Comparison of ENCODE assay signal across 19 cellular contexts in genomic region chr17:4557626-4558310, GRCh38. TPM values are rescaled to one million over a fixed set of nuclear protein-coding genes. Genes with fewer than 3 reads are reported as not detected.
"Had no signal": no experiment of that assay in that cellular context is flagged by ENCODE, and none has a peak within 500 bp of the region (broad histone marks: within the 10 kb centered on the region; RNA-seq: fewer than 3 reads in every experiment).

No MANE protein-coding gene starts in this region.

- H3K4me3 ChIP-seq: left ventricle myocardium inferior, mucosa of descending colon, prostate gland had no signal

- H3K27me3 Mint-ChIP-seq: naive thymus-derived CD4-positive, alpha-beta T cell; stimulated activated naive CD8-positive, alpha-beta T cell treated with anti-CD3 and anti-CD28 coated beads, Interleukin-15, Interleukin-2, amounts not matched to agents 100 ng/mL and 50 ng/mL, for 24 hours; T-cell had no signal

- H3K36me3 ChIP-seq: prostate gland had no signal

- ATAC-seq: esophagus mucosa; mucosa of descending colon; naive thymus-derived CD4-positive, alpha-beta T cell; right cardiac atrium; T-cell had no signal

- H3K27ac ChIP-seq: left ventricle myocardium inferior, prostate gland had no signal

- H3K27ac Mint-ChIP-seq: stimulated activated naive CD8-positive, alpha-beta T cell treated with anti-CD3 and anti-CD28 coated beads, Interleukin-15, Interleukin-2, amounts not matched to agents 100 ng/mL and 50 ng/mL, for 24 hours; T-cell had no signal

- H3K4me3 Mint-ChIP-seq: stimulated activated naive CD8-positive, alpha-beta T cell treated with anti-CD3 and anti-CD28 coated beads, Interleukin-15, Interleukin-2, amounts not matched to agents 100 ng/mL and 50 ng/mL, for 24 hours had no signal

- H3K9ac ChIP-seq: SK-N-SH had no signal

- H3K9me3 Mint-ChIP-seq: naive thymus-derived CD4-positive, alpha-beta T cell; stimulated activated naive CD8-positive, alpha-beta T cell treated with anti-CD3 and anti-CD28 coated beads, Interleukin-15, Interleukin-2, amounts not matched to agents 100 ng/mL and 50 ng/mL, for 24 hours; T-cell had no signal

- DNase-seq: activated CD4-positive, alpha-beta T cell treated with anti-CD3 and anti-CD28 coated beads for 1 hour; activated naive CD4-positive, alpha-beta T cell treated with anti-CD3 and anti-CD28 coated beads, Interleukin-2, amount 50 U/mL, for 16 hours; hippocampal formation; left ventricle myocardium inferior; naive thymus-derived CD4-positive, alpha-beta T cell; occipital lobe; SK-N-SH; small intestine; stimulated activated CD4-positive, alpha-beta T cell treated with anti-CD3 and anti-CD28 coated beads, Interleukin-4, amount 100 ng/mL, for 4 hours; stimulated activated CD8-positive, alpha-beta memory T cell treated with anti-CD3 and anti-CD28 coated beads, Interleukin-4, amount 100 ng/mL, for 48 hours; T-cell; T1000 had no signal

- H3K9me3 ChIP-seq: left ventricle myocardium inferior, mucosa of descending colon, prostate gland, SK-N-SH had no signal

- H3K4me2 ChIP-seq: SK-N-SH had no signal

RNA-seq across cellular contexts. Expression of gene GGT6, which starts 2.6 kb away (rescaled TPM):
- total RNA-seq: cardiac septum; left ventricle myocardium inferior; naive thymus-derived CD4-positive, alpha-beta T cell; occipital lobe; right cardiac atrium; T-cell; temporal lobe had no signal

RNA-seq across cellular contexts. Expression of gene SMTNL2, which starts 26.6 kb away (rescaled TPM):
- total RNA-seq: naive thymus-derived CD4-positive, alpha-beta T cell; T-cell had no signal
